9 cellular contexts compared by ENCODE assay signal in genomic region chr12:122226366-122227222, GRCh38. TPM values are rescaled to one million over a fixed set of nuclear protein-coding genes. Genes with fewer than 3 reads are reported as not detected.
DNase-seq lines count a peak whose midpoint lies in the region; ATAC-seq, FAIRE-seq and TF ChIP-seq lines count a peak whose summit lies in the region.
"Had no signal": no experiment of that assay in that cellular context is flagged by ENCODE, and none has a peak within 500 bp of the region (broad histone marks: within the 10 kb centered on the region; RNA-seq: fewer than 3 reads in every experiment).

No MANE protein-coding gene starts in this region.

- no peak overlapping the region for H3K9ac ChIP-seq in PC-3 (ENCODE audit: low read length)

- no peaks in the 10 kb centered on the region for H3K9me3 ChIP-seq in PC-3 (ENCODE audit: low read length)

- peaks cover 9% of the 10 kb centered on the region; the same call in 1 of the 2 replicates for H4K20me1 ChIP-seq in PC-3 (ENCODE audit: low read length)

- no peaks in the 10 kb centered on the region for H3K9me2 ChIP-seq in PC-3 (replicated peaks; ENCODE audit: low read length)

- BruUV-seq in PC-3 (replicated peaks; lab: Mats Ljungman, UMichigan): no TSS peak

- TF ChIP-seq CTCF in PC-3 (conservative IDR thresholded peaks at IDR 0.05; ENCODE audit: low read depth, low read length): no peak
- no peak for TF ChIP-seq CTCF in fibroblast of pulmonary artery (IDR thresholded peaks at IDR 0.05; ENCODE audit: low read length, missing control alignments)

- no peaks in the 10 kb centered on the region for H3F3A ChIP-seq in PC-3 (ENCODE audit: low read length, unreplicated experiment)

- peak overlapping the region; percentile 65 for H3K4me2 ChIP-seq in PC-3 (ENCODE audit: low read length)

- peaks cover 18% of the 10 kb centered on the region for H3K4me1 ChIP-seq in PC-3 (ENCODE audit: insufficient read depth, low read length)

- CTCF ChIA-PET in PC-3 (lab: Charles Lee): interaction anchor here (0.5 kb wide), 1 partner anchor 36 kb away, joined by 3 read pairs; no protein-coding TSS in a partner anchor

- H3K4me3 ChIP-seq in PC-3 (ENCODE audit: low read length): peak overlapping the region; percentile 49; the same call in 1 of the 2 replicates
- H3K4me3 ChIP-seq in fibroblast of pulmonary artery (replicated peaks; ENCODE audit: low read depth, low read length): peak overlapping the region; percentile 35
- peak overlapping the region; percentile 23 to 70 (median 38) for H3K4me3 ChIP-seq in skin epidermis

- peaks cover 25% of the 10 kb centered on the region for H3K36me3 ChIP-seq in PC-3 (ENCODE audit: low read depth, low read length)

- H3K27ac ChIP-seq in PC-3 (ENCODE audit: low read length) (no peak overlapping the region), skin epidermis (peak overlapping the region in 4 of 21 experiments; percentile 17 to 93 (median 36))

- H3K27me3 ChIP-seq in PC-3 (ENCODE audit: low read length): no peaks in the 10 kb centered on the region

- peaks cover 40% of the 10 kb centered on the region for H3K79me2 ChIP-seq in PC-3 (ENCODE audit: low read length)

- FAIRE-seq in HTR-8/SVneo (lab: Jason Lieb, UNC): no peak
- FAIRE-seq in H54 (lab: Jason Lieb, UNC): no peak

- H2AFZ ChIP-seq in PC-3 (ENCODE audit: low read length): no peak overlapping the region

- peak; percentile 49 for DNase-seq in NCI-H2171 treated with DMSO at 0.1 percent for 48 hours (lab: John Stamatoyannopoulos, UW)
- DNase-seq in NCI-H2171 (lab: John Stamatoyannopoulos, UW): no peak
- no peak for DNase-seq in PC-3
- no peak for DNase-seq in fibroblast of pulmonary artery (ENCODE audit: low read depth)
- no peak for DNase-seq in HTR-8/SVneo (ENCODE audit: insufficient read length, low spot score)
- no peak for DNase-seq in SIG-M5 treated with dmso at 0.1 percent for 504 hours (lab: John Stamatoyannopoulos, UW; ENCODE audit: unreplicated experiment)
- no peak for DNase-seq in H54 (ENCODE audit: insufficient read length, low spot score)

- intact Hi-C loops in PC-3 (cut with micrococcal nuclease): loop anchor here (1.0 to 5.0 kb wide), 2 partner anchors 41 to 301 kb away; partner anchors contain the start of genes KNTC1 and VPS33A

- ATAC-seq in PC-3: peak; percentile 64

- TF ChIP-seq POLR2A in H54 (IDR thresholded peaks at IDR 0.05; ENCODE audit: low read depth, low read length): no peak

- POLR2A ChIA-PET in PC-3 (lab: Charles Lee; ENCODE audit: unreplicated experiment): interaction anchor here (0.5 to 0.6 kb wide), 3 partner anchors 78 to 825 kb away, joined by 3 to 11 read pairs (median 4); no protein-coding TSS in a partner anchor

RNA-seq across cellular contexts. Expression of gene DIABLO, which starts 0.7 kb away (rescaled TPM):
- total RNA-seq in PC-3 (2014; rRNA removed): 97.6 and 112 TPM in 2 replicates

RNA-seq across cellular contexts. Expression of gene B3GNT4, which starts 23.1 kb away (rescaled TPM):
- 4.0 and 4.8 TPM in 2 replicates for total RNA-seq in PC-3 (2014; rRNA removed)
- total RNA-seq: subcutaneous adipose tissue had no signal

RNA-seq across cellular contexts. Expression of gene VPS33A, which starts 39.7 kb away (rescaled TPM):
- 22.2 and 40.8 TPM in 2 replicates for total RNA-seq in PC-3 (2014; rRNA removed)

RNA-seq across cellular contexts. Expression of gene LRRC43, which starts 43.7 kb away (rescaled TPM):
- total RNA-seq in PC-3 (2014; rRNA removed): 0.66 TPM in 1 of 2 replicates, not detected in the other

RNA-seq across cellular contexts. Expression of gene IL31, which starts 52.6 kb away (rescaled TPM):
- not detected in 2 replicates for total RNA-seq in PC-3 (2014; rRNA removed)
- total RNA-seq: subcutaneous adipose tissue had no signal
